ENCODE assay signal across 8 cellular contexts in the genomic region with DNA sequence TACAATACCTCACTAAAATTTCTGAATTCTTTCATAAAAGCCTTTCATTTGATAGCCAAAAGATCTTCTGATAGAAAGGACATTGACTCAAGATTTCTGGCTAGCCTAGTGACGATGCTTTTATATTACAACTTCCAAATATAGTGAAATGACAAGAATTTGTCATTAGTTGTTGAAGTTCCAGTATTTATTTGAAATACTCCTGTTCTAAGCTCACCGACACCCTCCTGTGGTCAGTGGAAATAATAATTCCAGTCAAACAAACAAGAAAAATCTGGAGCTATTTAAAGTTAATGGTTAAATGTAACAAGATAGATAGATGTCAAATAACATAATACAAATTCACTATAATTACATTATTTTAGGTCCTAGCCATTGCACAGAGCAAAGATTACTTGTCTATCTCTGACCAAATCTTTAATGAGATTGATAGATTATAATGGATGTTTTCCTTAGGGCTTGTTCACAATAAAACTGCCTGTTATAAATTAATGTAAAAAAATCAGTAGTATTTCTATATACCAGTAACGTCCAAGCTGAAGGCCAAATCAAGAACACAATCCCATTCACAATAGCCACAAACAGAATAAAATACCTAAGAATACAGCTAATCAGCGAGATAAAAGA.
DNase-seq lines count a peak whose midpoint lies in the region; ATAC-seq and TF ChIP-seq lines count a peak whose summit lies in the region.

No MANE protein-coding gene starts in this region.

- peak; percentile 42 for TF ChIP-seq CTCF in GM12865 (IDR thresholded peaks at IDR 0.05; ENCODE audit: insufficient read depth, low read depth, low read length, missing control alignments)
- TF ChIP-seq CTCF in OCI-LY3 (IDR thresholded peaks at IDR 0.05; ENCODE audit: low read depth, low read length) = peak; percentile 66
- peak; percentile 50 for TF ChIP-seq CTCF in cardiac fibroblast (IDR thresholded peaks at IDR 0.05; ENCODE audit: low read depth, low read length)
- TF ChIP-seq CTCF in left lung (IDR thresholded peaks at IDR 0.05) = peak in 1 of 2 donors; percentile 39
- TF ChIP-seq CTCF in type B pancreatic cell (conservative IDR thresholded peaks at IDR 0.05) = peak; percentile 83

- H3K9me3 Mint-ChIP-seq in type B pancreatic cell = no peaks in the 10 kb centered on the region

- ATAC-seq in left lung (peak; percentile 75), HG03025 (IDR thresholded peaks at IDR 0.05; ENCODE audit: low FRiP score, unreplicated experiment) (no peak), HG03196 (IDR thresholded peaks at IDR 0.05; ENCODE audit: unreplicated experiment) (no peak)

- H3K4me2 ChIP-seq in OCI-LY3 (ENCODE audit: low read length) = no peak overlapping the region

- H3K4me3 ChIP-seq in GM12865 (ENCODE audit: low read depth, low read length) = no peak overlapping the region
- H3K4me3 ChIP-seq in OCI-LY3 (ENCODE audit: low read length) = no peak overlapping the region
- H3K4me3 ChIP-seq in cardiac fibroblast (replicated peaks in 1 of 2; ENCODE audit: low read depth in 2 of 2, low read length in 2 of 2) = no peak overlapping the region
- H3K4me3 ChIP-seq in left lung = no peak overlapping the region

- H3K36me3 Mint-ChIP-seq in type B pancreatic cell = peaks cover 4% of the 10 kb centered on the region

- H4K20me1 ChIP-seq in OCI-LY3 (ENCODE audit: insufficient read depth, low read length) = no peaks in the 10 kb centered on the region

- H3K9ac ChIP-seq in OCI-LY3 (ENCODE audit: low read length) = no peak overlapping the region

- H2AFZ ChIP-seq in OCI-LY3 (ENCODE audit: low read depth, low read length) = no peak overlapping the region

- H3K27me3 ChIP-seq in OCI-LY3 (ENCODE audit: low read depth, low read length) (no peaks in the 10 kb centered on the region), left lung (no peaks in the 10 kb centered on the region)

- no peaks in the 10 kb centered on the region for H3K27me3 Mint-ChIP-seq in type B pancreatic cell

- no peaks in the 10 kb centered on the region for H3K36me3 ChIP-seq in OCI-LY3 (replicated peaks; ENCODE audit: low read depth, low read length)
- no peaks in the 10 kb centered on the region for H3K36me3 ChIP-seq in left lung

- intact Hi-C loops in left lung (cut with DNase I) = loop anchor here in 1 of 2 donors (10.0 kb wide), 1 partner anchor 238 kb away; no protein-coding TSS in a partner anchor

- H3K4me1 Mint-ChIP-seq in type B pancreatic cell (ENCODE audit: unreplicated experiment) = peaks cover 14% of the 10 kb centered on the region

- H3K4me1 ChIP-seq in OCI-LY3 (ENCODE audit: low read length) = peaks cover 24% of the 10 kb centered on the region
- H3K4me1 ChIP-seq in left lung = peaks cover 10 to 41% of the 10 kb centered on the region in 2 donors

- no peaks in the 10 kb centered on the region for H3K79me2 ChIP-seq in OCI-LY3 (ENCODE audit: low read length)

- no peak overlapping the region for H3K4me3 Mint-ChIP-seq in type B pancreatic cell

- H3K27ac ChIP-seq in OCI-LY3 (ENCODE audit: low read length) (no peak overlapping the region), left lung (peak overlapping the region; percentile 36 to 42)

- peak; percentile 61 for DNase-seq in AG20443 (ENCODE audit: low spot score)
- peak; percentile 58 for DNase-seq in GM12865 (ENCODE audit: low read depth)
- DNase-seq in cardiac fibroblast (ENCODE audit: low read depth in 2 of 2) = peak; percentile 80 to 88
- no peak for DNase-seq in left lung
- DNase-seq in type B pancreatic cell (ENCODE audit: extremely low spot score, unreplicated experiment) = no peak

- H3K9me3 ChIP-seq in OCI-LY3 (ENCODE audit: insufficient read depth, low read length) (no peaks in the 10 kb centered on the region), left lung (no peaks in the 10 kb centered on the region)

- no peak overlapping the region for H3K27ac Mint-ChIP-seq in type B pancreatic cell

Comparison
In these comparisons a context has a peak if more than half of its experiments do, and no peak if none do; other contexts are left out.
1. DNase-seq: peak in AG20443 (single experiment), GM12865 (single experiment) and cardiac fibroblast (2 of 2); none in left lung (0 of 2) and type B pancreatic cell (single experiment).